In the genomic region with DNA sequence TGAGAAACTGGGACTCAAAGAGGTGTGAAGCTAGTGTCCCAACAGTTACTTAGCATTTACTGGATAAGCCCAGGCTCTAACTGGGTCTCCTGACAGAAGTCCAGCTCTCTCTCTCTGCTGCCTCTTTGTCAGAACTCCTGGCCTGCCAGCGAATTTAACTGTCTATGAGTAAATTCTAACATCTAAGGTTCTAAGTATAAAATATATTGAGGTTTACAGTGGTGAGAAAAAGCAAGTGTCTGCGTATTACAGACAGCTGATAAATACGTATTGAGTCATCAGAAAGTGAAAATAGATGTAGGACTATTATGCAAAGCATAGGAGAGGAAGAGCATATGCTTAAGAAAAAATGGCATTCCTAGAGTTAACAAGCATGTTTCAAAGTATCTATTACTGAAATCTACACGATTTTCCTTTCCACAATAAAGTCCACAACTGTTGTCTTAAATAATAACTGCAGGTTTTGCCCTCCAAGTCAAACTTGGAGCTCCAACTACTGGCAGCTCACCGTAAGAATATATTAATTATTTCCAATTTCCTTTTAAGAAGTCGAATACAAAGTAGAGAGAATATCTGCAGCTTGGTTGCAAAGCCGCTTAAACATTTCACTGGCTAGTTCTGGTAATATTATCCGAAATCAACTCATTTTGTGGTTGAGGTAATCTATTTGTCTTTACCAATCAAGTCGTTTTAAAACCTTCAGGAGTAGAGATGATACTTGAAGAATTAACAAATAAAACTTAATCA, we compare ENCODE assay signal across 8 cellular contexts. TPM values are rescaled to one million over a fixed set of nuclear protein-coding genes. Genes with fewer than 3 reads are reported as not detected.
DNase-seq lines count a peak whose midpoint lies in the region; ATAC-seq, FAIRE-seq and TF ChIP-seq lines count a peak whose summit lies in the region.

No MANE protein-coding gene starts in this region.

- peak; percentile 24 for TF ChIP-seq CTCF in kidney (IDR thresholded peaks at IDR 0.05; ENCODE audit: borderline replicate concordance, extremely low read depth, insufficient read depth)
- no peak for TF ChIP-seq CTCF in testis (IDR thresholded peaks at IDR 0.05)

- H3K4me1 ChIP-seq in HUES48 (ENCODE audit: control insufficient read depth, insufficient read depth, low read length) (peaks cover 17% of the 10 kb centered on the region; the same call in 1 of the 2 replicates), kidney (ENCODE audit: control insufficient read depth in 1 of 2, insufficient read depth in 1 of 2, low read depth in 1 of 2, low read length in 2 of 2) (peaks cover 0 to 7% of the 10 kb centered on the region in 2 donors), testis (peaks cover 5% of the 10 kb centered on the region)

- no peak for FAIRE-seq in kidney (lab: Jason Lieb, UNC)

- H3K36me3 ChIP-seq in HUES48 (ENCODE audit: control insufficient read depth, insufficient read depth, low read length) (peaks cover 13% of the 10 kb centered on the region), kidney (ENCODE audit: control insufficient read depth in 1 of 2, insufficient read depth in 2 of 2, low read length in 2 of 2) (no peaks in the 10 kb centered on the region), testis (ENCODE audit: low read depth, missing control alignments) (no peaks in the 10 kb centered on the region)

- H3K9ac ChIP-seq in HUES48 (ENCODE audit: low read depth, low read length), result no peak overlapping the region
- H3K9ac ChIP-seq in kidney (ENCODE audit: low read length in 2 of 2), result peak overlapping the region in 1 of 2 donors; percentile 21

- H3K9me3 ChIP-seq in HUES48 (ENCODE audit: control insufficient read depth, insufficient read depth, low read length), result no peaks in the 10 kb centered on the region
- H3K9me3 ChIP-seq in kidney (ENCODE audit: control insufficient read depth in 1 of 2, low read length in 2 of 2), result no peaks in the 10 kb centered on the region
- H3K9me3 ChIP-seq in testis, result no peaks in the 10 kb centered on the region

- WGBS in testis, 2 donors, result 26 to 32% methylated on average over 9 of the region's 9 CpGs

- peaks cover 7% of the 10 kb centered on the region for H3K27me3 Mint-ChIP-seq in activated T-helper 1 cell treated with anti-CD3 and anti-CD28 coated beads, Interleukin-12 subunit alpha, Interleukin-12 subunit beta, Interleukin-2, Interleukin-4 antibody, amounts not matched to agents 30 ng/mL and 10 ng/mL and 1 ng/mL, durations not matched to agents 14 hours and 24 hours and 36 hours (ENCODE audit: insufficient read depth)

- TF ChIP-seq POLR2A in testis (IDR thresholded peaks at IDR 0.05), result no peak

- H3K27ac ChIP-seq in HUES48 (ENCODE audit: low read depth, low read length) (no peak overlapping the region), kidney (ENCODE audit: low read depth in 2 of 2, low read length in 2 of 2) (peak overlapping the region in 1 of 2 donors; percentile 91), testis (peak overlapping the region; percentile 90 to 96)

- H3K4me1 Mint-ChIP-seq in activated T-helper 1 cell treated with anti-CD3 and anti-CD28 coated beads, Interleukin-12 subunit alpha, Interleukin-12 subunit beta, Interleukin-2, Interleukin-4 antibody, amounts not matched to agents 30 ng/mL and 10 ng/mL and 1 ng/mL, durations not matched to agents 14 hours and 24 hours and 36 hours (ENCODE audit: low read depth), result peaks cover 43% of the 10 kb centered on the region

- no peaks in the 10 kb centered on the region for H3K9me3 Mint-ChIP-seq in activated T-helper 1 cell treated with anti-CD3 and anti-CD28 coated beads, Interleukin-12 subunit alpha, Interleukin-12 subunit beta, Interleukin-2, Interleukin-4 antibody, amounts not matched to agents 30 ng/mL and 10 ng/mL and 1 ng/mL, durations not matched to agents 14 hours and 24 hours and 36 hours

- peaks cover 14% of the 10 kb centered on the region for H3K27me3 ChIP-seq in HUES48 (ENCODE audit: control insufficient read depth, insufficient read depth, low read length)
- H3K27me3 ChIP-seq in testis, result no peaks in the 10 kb centered on the region

- peak overlapping the region; percentile 100; the same call in 1 of the 2 replicates for H3K4me3 ChIP-seq in HUES48 (ENCODE audit: low read depth, low read length)
- H3K4me3 ChIP-seq in kidney (ENCODE audit: low read length in 2 of 2), result peak overlapping the region; percentile 49 to 92
- H3K4me3 ChIP-seq in testis, result peak overlapping the region in 1 of 2 donors; percentile 81

- H3K27ac Mint-ChIP-seq in activated T-helper 1 cell treated with anti-CD3 and anti-CD28 coated beads, Interleukin-12 subunit alpha, Interleukin-12 subunit beta, Interleukin-2, Interleukin-4 antibody, amounts not matched to agents 30 ng/mL and 10 ng/mL and 1 ng/mL, durations not matched to agents 14 hours and 24 hours and 36 hours, result peak overlapping the region; percentile 8

- H3K4me3 Mint-ChIP-seq in activated T-helper 1 cell treated with anti-CD3 and anti-CD28 coated beads, Interleukin-12 subunit alpha, Interleukin-12 subunit beta, Interleukin-2, Interleukin-4 antibody, amounts not matched to agents 30 ng/mL and 10 ng/mL and 1 ng/mL, durations not matched to agents 14 hours and 24 hours and 36 hours, result peak overlapping the region; percentile 93

- intact Hi-C loops in activated T-helper 1 cell treated with anti-CD3 and anti-CD28 coated beads, Interleukin-12 subunit alpha, Interleukin-12 subunit beta, Interleukin-2, Interleukin-4 antibody, amounts not matched to agents 30 ng/mL and 10 ng/mL and 1 ng/mL, durations not matched to agents 14 hours and 24 hours and 36 hours (cut with micrococcal nuclease), result loop anchor here (1.0 to 10.0 kb wide), 8 partner anchors 97 to 1490 kb away; a partner anchor contains a TSS
- intact Hi-C loops in kidney (cut with DNase I), result loop anchor here (10.0 kb wide), 1 partner anchor 207 kb away; no protein-coding TSS in a partner anchor
- intact Hi-C loops in testis (cut with DNase I; ENCODE audit: low total_unique reads), result no loop called here

- peak; percentile 34 for ATAC-seq in GM21447 (IDR thresholded peaks at IDR 0.05; ENCODE audit: unreplicated experiment)

- H3K36me3 Mint-ChIP-seq in activated T-helper 1 cell treated with anti-CD3 and anti-CD28 coated beads, Interleukin-12 subunit alpha, Interleukin-12 subunit beta, Interleukin-2, Interleukin-4 antibody, amounts not matched to agents 30 ng/mL and 10 ng/mL and 1 ng/mL, durations not matched to agents 14 hours and 24 hours and 36 hours (ENCODE audit: low read depth), result peaks cover 10% of the 10 kb centered on the region

- DNase-seq in NCI-H2227 treated with DMSO at 0.1 percent for 48 hours (lab: John Stamatoyannopoulos, UW) (peak; percentile 8), NCI-H2227 (lab: John Stamatoyannopoulos, UW; ENCODE audit: unreplicated experiment) (no peak), kidney (no peak), testis (no peak), NCI-H345 treated with DMSO at 0.1 percent for 48 hours (lab: John Stamatoyannopoulos, UW; ENCODE audit: unreplicated experiment) (no peak)
- DNase-seq in activated T-helper 1 cell treated with anti-CD3 and anti-CD28 coated beads, Interleukin-12 subunit alpha, Interleukin-12 subunit beta, Interleukin-2, Interleukin-4 antibody, amounts not matched to agents 30 ng/mL and 10 ng/mL and 1 ng/mL, durations not matched to agents 14 hours and 24 hours and 36 hours (ENCODE audit: low spot score), result no peak

RNA-seq across cellular contexts. Expression of a gene that starts 1.4 kb away (rescaled TPM):
- 11.3 and 12.1 TPM in 2 replicates for total RNA-seq in activated T-helper 1 cell treated with anti-CD3 and anti-CD28 coated beads, Interleukin-12 subunit alpha, Interleukin-12 subunit beta, Interleukin-2, Interleukin-4 antibody, amounts not matched to agents 30 ng/mL and 10 ng/mL and 1 ng/mL, durations not matched to agents 14 hours and 24 hours and 36 hours
- total RNA-seq in kidney, result 51.2 TPM
- 85.1 TPM for polyA plus RNA-seq in kidney (ENCODE audit: insufficient read depth, low read depth, low replicate concordance)
- total RNA-seq in testis, result 10 to 100 TPM; 17.4 to 36.0 TPM
- polyA plus RNA-seq in testis (ENCODE audit: insufficient read depth, low read depth, low replicate concordance), result 16.9 TPM
